Comparison of ENCODE assay signal across 8 cellular contexts in genomic region chr5:110727025-110727314, GRCh38. TPM values are rescaled to one million over a fixed set of nuclear protein-coding genes. Genes with fewer than 3 reads are reported as not detected.
DNase-seq lines count a peak whose midpoint lies in the region; ATAC-seq and TF ChIP-seq lines count a peak whose summit lies in the region.

No MANE protein-coding gene starts in this region.

- no peak for DNase-seq in activated CD4-positive, alpha-beta T cell treated with anti-CD3 and anti-CD28 coated beads, Interleukin-2, amount 10 ng/mL, durations not matched to agents 24 days and 14 days
- no peak for DNase-seq in activated CD4-positive, alpha-beta T cell treated with anti-CD3 and anti-CD28 coated beads for 48 hours
- DNase-seq in T-cell, result no peak
- peak in 1 of 2 donors; percentile 8 for DNase-seq in foreskin fibroblast
- DNase-seq in retinal pigment epithelial cell (ENCODE audit: low read depth), result no peak
- no peak for DNase-seq in NK-92 treated with Interleukin-12 subunit alpha and Interleukin-12 subunit beta, amount 100 ng/mL, for 24 hours (lab: John Stamatoyannopoulos, UW)
- DNase-seq in NCI-H345 (lab: John Stamatoyannopoulos, UW), result no peak

- no peaks in the 10 kb centered on the region for H3K9me3 Mint-ChIP-seq in activated CD4-positive, alpha-beta T cell treated with anti-CD3 and anti-CD28 coated beads, Interleukin-2, amount 10 ng/mL, durations not matched to agents 24 days and 14 days
- H3K9me3 Mint-ChIP-seq in T-cell, result peaks cover 0 to 1% (median 0%) of the 10 kb centered on the region in 3 donors

- ATAC-seq in HG03064 (IDR thresholded peaks at IDR 0.05; ENCODE audit: low read depth, unreplicated experiment), result peak; percentile 81
- peak; percentile 50 to 59 (median 54) for ATAC-seq in T-cell (replicated peaks in 1 of 4)

- peak overlapping the region; percentile 74 for H3K27ac Mint-ChIP-seq in activated CD4-positive, alpha-beta T cell treated with anti-CD3 and anti-CD28 coated beads, Interleukin-2, amount 10 ng/mL, durations not matched to agents 24 days and 14 days
- H3K27ac Mint-ChIP-seq in T-cell, result peak overlapping the region; percentile 30 to 71

- H3K4me3 Mint-ChIP-seq in activated CD4-positive, alpha-beta T cell treated with anti-CD3 and anti-CD28 coated beads, Interleukin-2, amount 10 ng/mL, durations not matched to agents 24 days and 14 days, result peak overlapping the region; percentile 86
- H3K4me3 Mint-ChIP-seq in T-cell, result peak overlapping the region; percentile 81 to 91 (median 87)

- no peaks in the 10 kb centered on the region for H3K27me3 Mint-ChIP-seq in activated CD4-positive, alpha-beta T cell treated with anti-CD3 and anti-CD28 coated beads, Interleukin-2, amount 10 ng/mL, durations not matched to agents 24 days and 14 days
- peaks cover 3 to 6% of the 10 kb centered on the region in 2 donors for H3K27me3 Mint-ChIP-seq in T-cell

- H3K4me1 Mint-ChIP-seq in activated CD4-positive, alpha-beta T cell treated with anti-CD3 and anti-CD28 coated beads, Interleukin-2, amount 10 ng/mL, durations not matched to agents 24 days and 14 days, result peaks cover 6% of the 10 kb centered on the region
- H3K4me1 Mint-ChIP-seq in T-cell, result peaks cover 3 to 9% (median 5%) of the 10 kb centered on the region in 3 donors

- intact Hi-C loops in activated CD4-positive, alpha-beta T cell treated with anti-CD3 and anti-CD28 coated beads, Interleukin-2, amount 10 ng/mL, durations not matched to agents 24 days and 14 days (cut with micrococcal nuclease), result loop anchor here (2.0 to 10.0 kb wide), 2 partner anchors 26 to 1978 kb away; no protein-coding TSS in a partner anchor

- H3K4me3 ChIP-seq in foreskin fibroblast (ENCODE audit: low read depth in 1 of 2, low read length in 2 of 2) (peak overlapping the region; percentile 30 to 40), retinal pigment epithelial cell (ENCODE audit: low read length) (peak overlapping the region; percentile 69)

- TF ChIP-seq CTCF in foreskin fibroblast (IDR thresholded peaks at IDR 0.05; ENCODE audit: low read depth, low read length) (no peak), retinal pigment epithelial cell (conservative IDR thresholded peaks at IDR 0.05; ENCODE audit: low read depth, low read length) (peak; percentile 15)

- CTCF ChIA-PET in T-cell (lab: Charles Lee), result interaction anchor here (0.6 to 1.0 kb wide), 3 partner anchors 10 to 534 kb away, joined by 3 to 6 read pairs (median 3); partner anchors contain the start of gene SLC25A46 (in 1 of the 2)

- no peaks in the 10 kb centered on the region for H3K36me3 Mint-ChIP-seq in activated CD4-positive, alpha-beta T cell treated with anti-CD3 and anti-CD28 coated beads, Interleukin-2, amount 10 ng/mL, durations not matched to agents 24 days and 14 days (ENCODE audit: low read depth)
- no peaks in the 10 kb centered on the region for H3K36me3 Mint-ChIP-seq in T-cell

- POLR2A ChIA-PET in T-cell (lab: Charles Lee), result no interaction called here

RNA-seq across cellular contexts. Expression of gene TMEM232, which starts 0.5 kb away (rescaled TPM):
- total RNA-seq in activated CD4-positive, alpha-beta T cell treated with anti-CD3 and anti-CD28 coated beads, Interleukin-2, amount 10 ng/mL, durations not matched to agents 24 days and 14 days, result 1.6 TPM in 2 replicates
- total RNA-seq in T-cell, result 1 to 10 TPM; 1.1 to 2.9 (median 1.5) TPM

RNA-seq across cellular contexts. Expression of gene SLC25A46, which starts 11.8 kb away (rescaled TPM):
- 47.0 and 49.4 TPM in 2 replicates for total RNA-seq in activated CD4-positive, alpha-beta T cell treated with anti-CD3 and anti-CD28 coated beads, Interleukin-2, amount 10 ng/mL, durations not matched to agents 24 days and 14 days
- total RNA-seq in T-cell, result 10 to 100 TPM; 33.3 to 41.6 (median 40.1) TPM
